1 cellular context compared by ENCODE assay signal in genomic region chr2:151733781-151734672, GRCh38.
TF ChIP-seq lines count a peak whose summit lies in the region.

NEB (minus strand) TSS chr2:151734476; CDS start chr2:151733156, 1,320 bp downstream.

TF ChIP-seq in H1, 55 proteins besides CTCF, POLR2A, EP300 and RAD21:
- TF ChIP-seq JUND (IDR thresholded peaks at IDR 0.05; ENCODE audit: low read length) (no peak), SP4 (IDR thresholded peaks at IDR 0.05; ENCODE audit: low read length) (no peak), CBX8 (IDR thresholded peaks at IDR 0.05; ENCODE audit: borderline replicate concordance, low read depth, low read length) (no peak), SIRT6 (IDR thresholded peaks at IDR 0.05; ENCODE audit: low read length) (no peak), TAF1 (IDR thresholded peaks at IDR 0.05; ENCODE audit: low read depth, low read length) (no peak), SAP30 (IDR thresholded peaks at IDR 0.05; ENCODE audit: insufficient read depth, insufficient replicate concordance, low read length) (no peak)
- TF ChIP-seq, protein P1, sequence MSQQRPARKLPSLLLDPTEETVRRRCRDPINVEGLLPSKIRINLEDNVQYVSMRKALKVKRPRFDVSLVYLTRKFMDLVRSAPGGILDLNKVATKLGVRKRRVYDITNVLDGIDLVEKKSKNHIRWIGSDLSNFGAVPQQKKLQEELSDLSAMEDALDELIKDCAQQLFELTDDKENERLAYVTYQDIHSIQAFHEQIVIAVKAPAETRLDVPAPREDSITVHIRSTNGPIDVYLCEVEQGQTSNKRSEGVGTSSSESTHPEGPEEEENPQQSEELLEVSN (IDR thresholded peaks at IDR 0.05), result no peak
